Comparison of ENCODE assay signal across 1 cellular context in genomic region chr2:70903641-70904340, GRCh38.
TF ChIP-seq lines count a peak whose summit lies in the region.

No MANE protein-coding gene starts in this region.

TF ChIP-seq in H1, 55 proteins besides CTCF, POLR2A, EP300 and RAD21:
- TF ChIP-seq SP1 (IDR thresholded peaks at IDR 0.05; ENCODE audit: low read depth, low read length) = no peak
- TF ChIP-seq CTBP2 (IDR thresholded peaks at IDR 0.05; ENCODE audit: borderline replicate concordance, insufficient read depth, insufficient read length, low read length) = peak; percentile 63
- TF ChIP-seq CBX8 (IDR thresholded peaks at IDR 0.05; ENCODE audit: borderline replicate concordance, low read depth, low read length) = peak; percentile 96; the same call in 1 of the 2 replicates
